In genomic region chr19:54684537-54684936, GRCh38 we compare ENCODE assay signal across 11 cellular contexts. TPM values are rescaled to one million over a fixed set of nuclear protein-coding genes. Genes with fewer than 3 reads are reported as not detected.
DNase-seq lines count a peak whose midpoint lies in the region; ATAC-seq and TF ChIP-seq lines count a peak whose summit lies in the region.
"Had no signal": no experiment of that assay in that cellular context is flagged by ENCODE, and none has a peak within 500 bp of the region (broad histone marks: within the 10 kb centered on the region; RNA-seq: fewer than 3 reads in every experiment).

No MANE protein-coding gene starts in this region.

- no peak overlapping the region for H3K4me3 Mint-ChIP-seq in natural killer cell
- H3K4me3 Mint-ChIP-seq in natural killer cell treated with Interleukin-12 subunit alpha and Interleukin-12 subunit beta and Interleukin-15 and Interleukin-18, amount 100 ng/mL, for 72 hours = no peak overlapping the region
- H3K4me3 Mint-ChIP-seq: CD4-positive, CD25-positive, alpha-beta regulatory T cell had no signal

- H3K79me2 ChIP-seq in mammary epithelial cell (ENCODE audit: insufficient read depth, low read length) = no peaks in the 10 kb centered on the region

- no peaks in the 10 kb centered on the region for H3K4me1 ChIP-seq in NT2/D1 (ENCODE audit: insufficient read depth, insufficient read length)
- no peaks in the 10 kb centered on the region for H3K4me1 ChIP-seq in mammary epithelial cell (ENCODE audit: insufficient read depth, low read length)

- peak in 2 of 3 donors; percentile 84 to 97 for ATAC-seq in natural killer cell
- no peak for ATAC-seq in natural killer cell treated with Interleukin-12 subunit alpha and Interleukin-12 subunit beta and Interleukin-15 and Interleukin-18, amount 100 ng/mL, for 72 hours
- no peak for ATAC-seq in GM19397 (IDR thresholded peaks at IDR 0.05; ENCODE audit: unreplicated experiment)

- BruUV-seq in mammary epithelial cell (replicated peaks; lab: Mats Ljungman, UMichigan) = no TSS peak

- no peaks in the 10 kb centered on the region for H3K4me1 Mint-ChIP-seq in natural killer cell
- H3K4me1 Mint-ChIP-seq in natural killer cell treated with Interleukin-12 subunit alpha and Interleukin-12 subunit beta and Interleukin-15 and Interleukin-18, amount 100 ng/mL, for 72 hours (ENCODE audit: low read depth in 2 of 2) = no peaks in the 10 kb centered on the region
- H3K4me1 Mint-ChIP-seq: CD4-positive, CD25-positive, alpha-beta regulatory T cell had no signal

- no peaks in the 10 kb centered on the region for H3K36me3 Mint-ChIP-seq in natural killer cell
- no peaks in the 10 kb centered on the region for H3K36me3 Mint-ChIP-seq in natural killer cell treated with Interleukin-12 subunit alpha and Interleukin-12 subunit beta and Interleukin-15 and Interleukin-18, amount 100 ng/mL, for 72 hours
- H3K36me3 Mint-ChIP-seq: CD4-positive, CD25-positive, alpha-beta regulatory T cell had no signal

- CTCF ChIA-PET in mammary epithelial cell (lab: Charles Lee; ENCODE audit: low non-redundant PET) = no interaction called here

- TF ChIP-seq CTCF in natural killer cell (IDR thresholded peaks at IDR 0.05) (no peak), mammary epithelial cell (conservative IDR thresholded peaks at IDR 0.05 in 1 of 2, IDR thresholded peaks at IDR 0.05 in 1 of 2; ENCODE audit: extremely low read depth in 1 of 2, insufficient read depth in 1 of 2, low read depth in 1 of 2, low read length in 2 of 2) (no peak)

- 13% methylated on average over 3 of the region's 3 CpGs for WGBS in mammary epithelial cell (ENCODE audit: low coverage, missing lambda C conversion rate)

- in situ Hi-C loops in mammary epithelial cell (cut with MboI; ENCODE audit: low sequenced_read_pairs in 2 of 2) = no loop called here

- H3K9me3 ChIP-seq in NT2/D1 (ENCODE audit: insufficient read depth, low read length) (no peaks in the 10 kb centered on the region), mammary epithelial cell (replicated peaks; ENCODE audit: insufficient read depth, low read length) (peaks cover 4% of the 10 kb centered on the region)

- H3K27me3 ChIP-seq in NT2/D1 (ENCODE audit: insufficient read depth, insufficient read length) (peaks cover 43% of the 10 kb centered on the region), mammary epithelial cell (ENCODE audit: insufficient read depth, low read length) (no peaks in the 10 kb centered on the region)

- no peak overlapping the region for H3K27ac Mint-ChIP-seq in natural killer cell
- no peak overlapping the region for H3K27ac Mint-ChIP-seq in natural killer cell treated with Interleukin-12 subunit alpha and Interleukin-12 subunit beta and Interleukin-15 and Interleukin-18, amount 100 ng/mL, for 72 hours
- H3K27ac Mint-ChIP-seq: CD4-positive, CD25-positive, alpha-beta regulatory T cell had no signal

- DNase-seq in natural killer cell (no peak), NT2/D1 (ENCODE audit: low read depth, low spot score) (peak; percentile 57), mammary epithelial cell (peak; percentile 11), anterior cingulate cortex (lab: John Stamatoyannopoulos, UW) (no peak), posterior vena cava (ENCODE audit: low spot score) (no peak)
- no peak for DNase-seq in natural killer cell treated with Interleukin-12 subunit alpha and Interleukin-12 subunit beta and Interleukin-15 and Interleukin-18, amount 100 ng/mL, for 72 hours (ENCODE audit: low spot score)
- DNase-seq in stimulated activated CD4-positive, alpha-beta T cell treated with anti-CD3 and anti-CD28 coated beads, Interleukin-12 subunit alpha, Interleukin-12 subunit beta, amount 100 ng/mL, for 4 hours = no peak
- DNase-seq: CD4-positive, CD25-positive, alpha-beta regulatory T cell; NCI-H2171 had no signal

- H3K27me3 Mint-ChIP-seq in natural killer cell (ENCODE audit: low read depth in 2 of 2) = peaks cover 34 to 65% of the 10 kb centered on the region in 2 donors
- peaks cover 34 to 43% of the 10 kb centered on the region in 2 donors for H3K27me3 Mint-ChIP-seq in natural killer cell treated with Interleukin-12 subunit alpha and Interleukin-12 subunit beta and Interleukin-15 and Interleukin-18, amount 100 ng/mL, for 72 hours

- no peak overlapping the region for H3K4me2 ChIP-seq in mammary epithelial cell (ENCODE audit: insufficient read depth, low read depth, low read length)

- no peaks in the 10 kb centered on the region for H4K20me1 ChIP-seq in mammary epithelial cell (ENCODE audit: insufficient read depth, low read length)

- dilution Hi-C loops in mammary epithelial cell (cut with HindIII; ENCODE audit: low sequenced_read_pairs) = no loop called here

- no peak overlapping the region for H2AFZ ChIP-seq in mammary epithelial cell (ENCODE audit: low read depth, low read length)

- intact Hi-C loops in natural killer cell (cut with micrococcal nuclease) = no loop called here
- intact Hi-C loops in mammary epithelial cell (cut with micrococcal nuclease) = no loop called here
- intact Hi-C loops in posterior vena cava (cut with DNase I) = no loop called here

- H3K9me3 Mint-ChIP-seq in natural killer cell = no peaks in the 10 kb centered on the region
- peaks cover 3% of the 10 kb centered on the region for H3K9me3 Mint-ChIP-seq in natural killer cell treated with Interleukin-12 subunit alpha and Interleukin-12 subunit beta and Interleukin-15 and Interleukin-18, amount 100 ng/mL, for 72 hours

- H3K4me3 ChIP-seq in NT2/D1 (ENCODE audit: insufficient read length, low read depth) = no peak overlapping the region
- no peak overlapping the region for H3K4me3 ChIP-seq in mammary epithelial cell (replicated peaks in 1 of 3; ENCODE audit: insufficient read depth in 1 of 3, low read depth in 2 of 3, low read length in 3 of 3)

- H3K36me3 ChIP-seq in NT2/D1 (ENCODE audit: insufficient read depth, insufficient read length, low read length) = no peaks in the 10 kb centered on the region
- no peaks in the 10 kb centered on the region for H3K36me3 ChIP-seq in mammary epithelial cell (ENCODE audit: insufficient read depth, low read length)

- H3K27ac ChIP-seq in mammary epithelial cell (ENCODE audit: insufficient read depth, low read depth, low read length) = no peak overlapping the region

- H3K9ac ChIP-seq in NT2/D1 (ENCODE audit: insufficient read length, low read depth) (no peak overlapping the region), mammary epithelial cell (ENCODE audit: insufficient read depth, low read length) (no peak overlapping the region)

RNA-seq across cellular contexts. Expression of gene LILRB4, which starts 21.8 kb away (rescaled TPM):
- total RNA-seq in natural killer cell (1 to 10 TPM; 1.5 to 3.6 (median 2.5) TPM), mammary epithelial cell (not detected), posterior vena cava (1 to 10 TPM; 2.7 to 8.7 TPM)
- not detected for total RNA-seq in natural killer cell treated with Interleukin-12 subunit alpha and Interleukin-12 subunit beta and Interleukin-15 and Interleukin-18, amount 100 ng/mL, for 72 hours
- polyA plus RNA-seq in mammary epithelial cell = not detected
- polyA minus RNA-seq in mammary epithelial cell = not detected
- total RNA-seq: CD4-positive, CD25-positive, alpha-beta regulatory T cell; renal cortical epithelial cell had no signal
- polyA plus RNA-seq: CD4-positive, CD25-positive, alpha-beta regulatory T cell had no signal

RNA-seq across cellular contexts. Expression of gene KIR3DL3, which starts 39.7 kb away (rescaled TPM):
- total RNA-seq in natural killer cell (not detected), mammary epithelial cell (not detected), posterior vena cava (not detected)
- total RNA-seq in natural killer cell treated with Interleukin-12 subunit alpha and Interleukin-12 subunit beta and Interleukin-15 and Interleukin-18, amount 100 ng/mL, for 72 hours = under 1 TPM in 1 of 2 donors, not detected in 1; 0.33 TPM
- polyA plus RNA-seq in mammary epithelial cell = not detected
- polyA minus RNA-seq in mammary epithelial cell = not detected
- total RNA-seq: CD4-positive, CD25-positive, alpha-beta regulatory T cell; renal cortical epithelial cell had no signal
- polyA plus RNA-seq: CD4-positive, CD25-positive, alpha-beta regulatory T cell had no signal

RNA-seq across cellular contexts. Expression of gene KIR2DL3, which starts 53.8 kb away (rescaled TPM):
- total RNA-seq in natural killer cell (10 to 100 TPM; 40.7 to 57.3 (median 54.1) TPM), mammary epithelial cell (not detected), posterior vena cava (not detected)
- 10 to 100 TPM; 11.7 to 14.6 TPM for total RNA-seq in natural killer cell treated with Interleukin-12 subunit alpha and Interleukin-12 subunit beta and Interleukin-15 and Interleukin-18, amount 100 ng/mL, for 72 hours
- polyA plus RNA-seq in mammary epithelial cell = not detected
- not detected for polyA minus RNA-seq in mammary epithelial cell
- total RNA-seq: CD4-positive, CD25-positive, alpha-beta regulatory T cell; renal cortical epithelial cell had no signal
- polyA plus RNA-seq: CD4-positive, CD25-positive, alpha-beta regulatory T cell had no signal

RNA-seq across cellular contexts. Expression of gene LILRB1, which starts 54.3 kb away (rescaled TPM):
- total RNA-seq in natural killer cell = 10 to 100 TPM; 18.4 to 44.4 (median 38.5) TPM
- total RNA-seq in natural killer cell treated with Interleukin-12 subunit alpha and Interleukin-12 subunit beta and Interleukin-15 and Interleukin-18, amount 100 ng/mL, for 72 hours = 10 to 100 TPM; 17.2 to 22.7 TPM
- total RNA-seq in mammary epithelial cell = not detected
- not detected for polyA plus RNA-seq in mammary epithelial cell
- not detected for polyA minus RNA-seq in mammary epithelial cell
- 1 to 10 TPM; 4.7 to 8.2 TPM for total RNA-seq in posterior vena cava
- total RNA-seq: CD4-positive, CD25-positive, alpha-beta regulatory T cell; renal cortical epithelial cell had no signal

Comparison
In these comparisons a context has a peak if more than half of its experiments do, and no peak if none do; other contexts are left out.
1. ATAC-seq: peak in natural killer cell (2 of 3); none in natural killer cell treated with Interleukin-12 subunit alpha and Interleukin-12 subunit beta and Interleukin-15 and Interleukin-18, amount 100 ng/mL, for 72 hours (0 of 2) and GM19397 (single experiment).
2. DNase-seq: peak in NT2/D1 (single experiment) and mammary epithelial cell (single experiment); none in natural killer cell (single experiment), natural killer cell treated with Interleukin-12 subunit alpha and Interleukin-12 subunit beta and Interleukin-15 and Interleukin-18, amount 100 ng/mL, for 72 hours (single experiment), anterior cingulate cortex (0 of 58), stimulated activated CD4-positive, alpha-beta T cell treated with anti-CD3 and anti-CD28 coated beads, Interleukin-12 subunit alpha, Interleukin-12 subunit beta, amount 100 ng/mL, for 4 hours (single experiment) and posterior vena cava (single experiment).
3. RNA of gene KIR2DL3, which starts 53.8 kb away (total RNA-seq): 40.7 to 57.3 TPM in natural killer cell and 11.7 to 14.6 TPM in natural killer cell treated with Interleukin-12 subunit alpha and Interleukin-12 subunit beta and Interleukin-15 and Interleukin-18, amount 100 ng/mL, for 72 hours; not detected in posterior vena cava and not detected in mammary epithelial cell; every median in the first group is over 10 times any median in the second.